17 cellular contexts compared by ENCODE assay signal in genomic region chr19:3605361-3605760, GRCh38. TPM values are rescaled to one million over a fixed set of nuclear protein-coding genes. Genes with fewer than 3 reads are reported as not detected.
DNase-seq lines count a peak whose midpoint lies in the region; ATAC-seq, FAIRE-seq and TF ChIP-seq lines count a peak whose summit lies in the region.
"Had no signal": no experiment of that assay in that cellular context is flagged by ENCODE, and none has a peak within 500 bp of the region (broad histone marks: within the 10 kb centered on the region; RNA-seq: fewer than 3 reads in every experiment).

No MANE protein-coding gene starts in this region.

- H3K27ac ChIP-seq in 22Rv1, result peak overlapping the region; percentile 69
- H3K27ac ChIP-seq in naive thymus-derived CD4-positive, alpha-beta T cell (ENCODE audit: low read depth, low read length), result peak overlapping the region; percentile 65
- H3K27ac ChIP-seq: testis had no signal

- no peak for TF ChIP-seq POLR2A in GM12892 (IDR thresholded peaks at IDR 0.05; ENCODE audit: low read depth, low read length)

- intact Hi-C loops in naive thymus-derived CD4-positive, alpha-beta T cell (cut with micrococcal nuclease), result loop anchor here in 1 of 2 donors (1.0 to 5.0 kb wide), 4 partner anchors 13 to 48 kb away; partner anchors contain the start of genes HMG20B and MFSD12

- FAIRE-seq in GM12892 (lab: Jason Lieb, UNC), result peak; percentile 36

- no peaks in the 10 kb centered on the region for H3K9me3 Mint-ChIP-seq in effector memory CD8-positive, alpha-beta T cell
- peaks cover 0 to 1% (median 0%) of the 10 kb centered on the region in 11 donors for H3K9me3 Mint-ChIP-seq in naive thymus-derived CD4-positive, alpha-beta T cell
- no peaks in the 10 kb centered on the region for H3K9me3 Mint-ChIP-seq in activated naive CD4-positive, alpha-beta T cell treated with anti-CD3 and anti-CD28 coated beads, Interleukin-2, amount 50 U/mL, for 72 hours
- H3K9me3 Mint-ChIP-seq: activated naive CD4-positive, alpha-beta T cell treated with anti-CD3 and anti-CD28 coated beads, Interleukin-2, amount 50 U/mL, for 24 hours had no signal

- TF ChIP-seq CTCF in 22Rv1 (IDR thresholded peaks at IDR 0.05), result no peak

- ATAC-seq in effector memory CD8-positive, alpha-beta T cell (replicated peaks), result peak; percentile 18
- peak; percentile 2 for ATAC-seq in naive thymus-derived CD4-positive, alpha-beta T cell
- no peak for ATAC-seq in activated naive CD4-positive, alpha-beta T cell treated with anti-CD3 and anti-CD28 coated beads, Interleukin-2, amount 50 U/mL, for 72 hours

- H3K4me3 Mint-ChIP-seq in effector memory CD8-positive, alpha-beta T cell, result no peak overlapping the region
- no peak overlapping the region for H3K4me3 Mint-ChIP-seq in naive thymus-derived CD4-positive, alpha-beta T cell
- H3K4me3 Mint-ChIP-seq: activated naive CD4-positive, alpha-beta T cell treated with anti-CD3 and anti-CD28 coated beads, Interleukin-2, amount 50 U/mL, for 24 hours had no signal

- no peak for DNase-seq in GM12892 (ENCODE audit: insufficient read length)
- no peak for DNase-seq in effector memory CD8-positive, alpha-beta T cell
- peak in 1 of 9 donors; percentile 13 for DNase-seq in naive thymus-derived CD4-positive, alpha-beta T cell
- no peak for DNase-seq in DMS153 treated with DMSO at 0.1 percent for 48 hours (lab: John Stamatoyannopoulos, UW; ENCODE audit: unreplicated experiment)
- no peak for DNase-seq in hypothalamus (lab: John Stamatoyannopoulos, UW)
- no peak for DNase-seq in activated naive CD4-positive, alpha-beta T cell treated with anti-CD3 and anti-CD28 coated beads, Interleukin-2, amount 50 U/mL, for 72 hours (ENCODE audit: low spot score in 2 of 2)
- DNase-seq in D341Med (ENCODE audit: low spot score), result no peak
- DNase-seq: activated CD4-positive, alpha-beta T cell treated with anti-CD3 and anti-CD28 coated beads for 1 hour; DMS53; islet precursor cell; MV-4-11; SHP77 treated with DMSO at 0.1 percent for 48 hours; testis had no signal

- H3K27me3 Mint-ChIP-seq in effector memory CD8-positive, alpha-beta T cell, result no peaks in the 10 kb centered on the region
- H3K27me3 Mint-ChIP-seq in naive thymus-derived CD4-positive, alpha-beta T cell, result peaks cover 0 to 9% (median 0%) of the 10 kb centered on the region in 5 donors
- H3K27me3 Mint-ChIP-seq: activated naive CD4-positive, alpha-beta T cell treated with anti-CD3 and anti-CD28 coated beads, Interleukin-2, amount 50 U/mL, for 24 hours had no signal

- H3K4me1 ChIP-seq in naive thymus-derived CD4-positive, alpha-beta T cell (ENCODE audit: control insufficient read depth in 2 of 2, insufficient read depth in 2 of 2, low read length in 2 of 2), result peaks cover 19 to 22% of the 10 kb centered on the region in 2 donors

- peaks cover 5 to 6% of the 10 kb centered on the region in 2 donors for H3K4me1 Mint-ChIP-seq in effector memory CD8-positive, alpha-beta T cell (ENCODE audit: low read depth in 2 of 2)
- H3K4me1 Mint-ChIP-seq in naive thymus-derived CD4-positive, alpha-beta T cell, result peaks cover 7 to 15% (median 11%) of the 10 kb centered on the region in 7 donors

- peaks cover 4% of the 10 kb centered on the region for H3K36me3 Mint-ChIP-seq in effector memory CD8-positive, alpha-beta T cell (ENCODE audit: insufficient read depth)
- peaks cover 0 to 5% (median 0%) of the 10 kb centered on the region in 5 donors for H3K36me3 Mint-ChIP-seq in naive thymus-derived CD4-positive, alpha-beta T cell
- H3K36me3 Mint-ChIP-seq in activated naive CD4-positive, alpha-beta T cell treated with anti-CD3 and anti-CD28 coated beads, Interleukin-2, amount 50 U/mL, for 72 hours, result no peaks in the 10 kb centered on the region
- H3K36me3 Mint-ChIP-seq: activated naive CD4-positive, alpha-beta T cell treated with anti-CD3 and anti-CD28 coated beads, Interleukin-2, amount 50 U/mL, for 24 hours had no signal

- no peak overlapping the region for H3K27ac Mint-ChIP-seq in effector memory CD8-positive, alpha-beta T cell
- no peak overlapping the region for H3K27ac Mint-ChIP-seq in naive thymus-derived CD4-positive, alpha-beta T cell
- no peak overlapping the region for H3K27ac Mint-ChIP-seq in activated naive CD4-positive, alpha-beta T cell treated with anti-CD3 and anti-CD28 coated beads, Interleukin-2, amount 50 U/mL, for 72 hours
- H3K27ac Mint-ChIP-seq: activated naive CD4-positive, alpha-beta T cell treated with anti-CD3 and anti-CD28 coated beads, Interleukin-2, amount 50 U/mL, for 24 hours; progenitor cell of endocrine pancreas had no signal

- CTCF ChIA-PET in naive thymus-derived CD4-positive, alpha-beta T cell (lab: Charles Lee), result interaction anchor here (1.2 kb wide), 1 partner anchor 20 kb away, joined by 5 read pairs; the partner anchor contains the start of gene GIPC3

- H3K27me3 ChIP-seq in naive thymus-derived CD4-positive, alpha-beta T cell (ENCODE audit: control insufficient read depth in 2 of 2, insufficient read depth in 2 of 2, low read length in 2 of 2), result no peaks in the 10 kb centered on the region
- H3K27me3 ChIP-seq: testis had no signal

- H3K9me3 ChIP-seq in naive thymus-derived CD4-positive, alpha-beta T cell (ENCODE audit: control insufficient read depth in 2 of 3, low read length in 3 of 3), result no peaks in the 10 kb centered on the region
- H3K9me3 ChIP-seq: testis had no signal

- H3K4me3 ChIP-seq in naive thymus-derived CD4-positive, alpha-beta T cell (ENCODE audit: low read length), result peak overlapping the region; percentile 44

- peaks cover 0 to 5% (median 0%) of the 10 kb centered on the region in 3 experiments for H3K36me3 ChIP-seq in naive thymus-derived CD4-positive, alpha-beta T cell (ENCODE audit: control insufficient read depth in 2 of 3, insufficient read depth in 3 of 3, low read length in 3 of 3)

- POLR2A ChIA-PET in naive thymus-derived CD4-positive, alpha-beta T cell (lab: Charles Lee), result interaction anchor here (0.9 to 1.2 kb wide), 4 partner anchors 10 to 380 kb away, joined by 3 to 4 read pairs (median 3); partner anchors contain the start of gene EEF2

RNA-seq across cellular contexts. Expression of gene TBXA2R, which starts 1.3 kb away (rescaled TPM):
- polyA plus RNA-seq in GM12892 (2012; ENCODE audit: missing spikeins), result not detected
- 1 to 10 TPM in 4 of 5 experiments, under 1 TPM in 1; 0.73 to 5.9 (median 4.1) TPM for total RNA-seq in naive thymus-derived CD4-positive, alpha-beta T cell
- 1 to 10 TPM; 6.4 to 9.0 TPM for polyA plus RNA-seq in naive thymus-derived CD4-positive, alpha-beta T cell
- total RNA-seq in activated naive CD4-positive, alpha-beta T cell treated with anti-CD3 and anti-CD28 coated beads, Interleukin-2, amount 50 U/mL, for 72 hours, result 1 to 10 TPM; 1.3 to 1.8 TPM
- total RNA-seq: H4, progenitor cell of endocrine pancreas had no signal

RNA-seq across cellular contexts. Expression of gene GIPC3, which starts 20.1 kb away (rescaled TPM):
- not detected for polyA plus RNA-seq in GM12892 (2012; ENCODE audit: missing spikeins)
- 1 to 10 TPM in 4 of 5 experiments, under 1 TPM in 1; 0.85 to 3.3 (median 2.9) TPM for total RNA-seq in naive thymus-derived CD4-positive, alpha-beta T cell
- 1 to 10 TPM; 1.3 to 1.5 TPM for polyA plus RNA-seq in naive thymus-derived CD4-positive, alpha-beta T cell
- 1 to 10 TPM in 1 of 2 donors, under 1 TPM in 1; 0.59 to 1.2 TPM for total RNA-seq in activated naive CD4-positive, alpha-beta T cell treated with anti-CD3 and anti-CD28 coated beads, Interleukin-2, amount 50 U/mL, for 72 hours
- total RNA-seq: H4, progenitor cell of endocrine pancreas had no signal

RNA-seq across cellular contexts. Expression of gene CACTIN, which starts 21.2 kb away (rescaled TPM):
- 7.5 TPM for polyA plus RNA-seq in GM12892 (2012; ENCODE audit: missing spikeins)
- total RNA-seq in naive thymus-derived CD4-positive, alpha-beta T cell, result 10 to 100 TPM; 35.4 to 46.7 (median 37.1) TPM
- polyA plus RNA-seq in naive thymus-derived CD4-positive, alpha-beta T cell, result 10 to 100 TPM in 1 of 2 donors, 1 to 10 TPM in 1; 9.5 to 22.2 TPM
- 10 to 100 TPM; 26.0 to 34.2 TPM for total RNA-seq in activated naive CD4-positive, alpha-beta T cell treated with anti-CD3 and anti-CD28 coated beads, Interleukin-2, amount 50 U/mL, for 72 hours

RNA-seq across cellular contexts. Expression of gene HMG20B, which starts 32.6 kb away (rescaled TPM):
- polyA plus RNA-seq in GM12892 (2012; ENCODE audit: missing spikeins), result 20.0 TPM
- 10 to 100 TPM; 37.9 to 63.7 (median 53.0) TPM for total RNA-seq in naive thymus-derived CD4-positive, alpha-beta T cell
- polyA plus RNA-seq in naive thymus-derived CD4-positive, alpha-beta T cell, result 10 to 100 TPM; 50.6 to 65.6 TPM
- total RNA-seq in activated naive CD4-positive, alpha-beta T cell treated with anti-CD3 and anti-CD28 coated beads, Interleukin-2, amount 50 U/mL, for 72 hours, result 10 to 100 TPM; 66.2 to 86.9 TPM

RNA-seq across cellular contexts. Expression of gene MFSD12, which starts 48.0 kb away (rescaled TPM):
- 15.4 TPM for polyA plus RNA-seq in GM12892 (2012; ENCODE audit: missing spikeins)
- 100 to 1,000 TPM in 3 of 5 experiments, 10 to 100 TPM in 2; 95.2 to 153 (median 101) TPM for total RNA-seq in naive thymus-derived CD4-positive, alpha-beta T cell
- 10 to 100 TPM; 41.2 to 74.0 TPM for polyA plus RNA-seq in naive thymus-derived CD4-positive, alpha-beta T cell
- 10 to 100 TPM; 40.1 to 47.5 TPM for total RNA-seq in activated naive CD4-positive, alpha-beta T cell treated with anti-CD3 and anti-CD28 coated beads, Interleukin-2, amount 50 U/mL, for 72 hours

Comparison
In these comparisons a context has a peak if more than half of its experiments do, and no peak if none do; other contexts are left out.
1. ATAC-seq: peak in effector memory CD8-positive, alpha-beta T cell (single experiment) and naive thymus-derived CD4-positive, alpha-beta T cell (single experiment); none in activated naive CD4-positive, alpha-beta T cell treated with anti-CD3 and anti-CD28 coated beads, Interleukin-2, amount 50 U/mL, for 72 hours (0 of 2).